8 cellular contexts compared by ENCODE assay signal in the genomic region with DNA sequence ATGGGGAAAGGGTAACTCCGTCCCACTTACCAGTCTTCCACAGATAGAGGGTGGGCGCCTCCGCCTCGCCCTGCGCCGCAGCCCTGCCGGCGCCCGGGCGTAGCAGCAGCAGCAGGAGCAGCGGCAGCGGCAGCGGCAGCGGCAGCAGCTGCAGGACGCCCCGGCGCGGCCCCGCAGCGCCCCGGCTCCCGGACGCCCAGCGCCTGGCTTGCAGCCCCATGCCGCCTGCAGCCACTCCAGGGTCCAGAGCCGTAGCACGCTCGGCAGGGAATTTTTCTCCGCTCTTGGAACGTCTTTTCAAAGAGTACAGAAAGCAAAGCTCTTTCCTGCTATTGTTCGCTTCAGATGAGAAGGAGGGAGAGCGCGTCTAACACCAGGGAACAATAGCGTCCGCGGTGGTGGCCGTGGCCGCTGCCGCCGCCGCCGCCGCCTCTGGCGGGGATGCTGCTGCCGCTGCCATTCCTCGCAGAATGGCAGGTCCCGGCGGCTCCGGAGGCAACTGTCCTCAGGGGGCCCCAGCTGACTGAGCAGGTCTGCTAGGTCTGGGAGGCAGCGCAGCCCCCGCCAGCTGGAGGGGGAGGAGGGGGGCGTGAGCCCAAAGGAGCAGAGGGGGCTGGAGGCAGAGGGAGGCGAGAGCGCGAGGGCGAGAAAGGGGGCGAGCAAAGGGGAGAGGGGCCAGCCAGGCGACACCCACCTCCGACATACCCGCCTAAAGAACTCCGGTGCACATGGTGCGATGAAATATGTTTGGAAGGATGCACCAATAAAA. TPM values are rescaled to one million over a fixed set of nuclear protein-coding genes. Genes with fewer than 3 reads are reported as not detected.
A peak's percentile ranks its signal among the peaks of the same experiment; 100 is the strongest.
DNase-seq lines count a peak whose midpoint lies in the region; ATAC-seq and TF ChIP-seq lines count a peak whose summit lies in the region.

A gene with protein sequence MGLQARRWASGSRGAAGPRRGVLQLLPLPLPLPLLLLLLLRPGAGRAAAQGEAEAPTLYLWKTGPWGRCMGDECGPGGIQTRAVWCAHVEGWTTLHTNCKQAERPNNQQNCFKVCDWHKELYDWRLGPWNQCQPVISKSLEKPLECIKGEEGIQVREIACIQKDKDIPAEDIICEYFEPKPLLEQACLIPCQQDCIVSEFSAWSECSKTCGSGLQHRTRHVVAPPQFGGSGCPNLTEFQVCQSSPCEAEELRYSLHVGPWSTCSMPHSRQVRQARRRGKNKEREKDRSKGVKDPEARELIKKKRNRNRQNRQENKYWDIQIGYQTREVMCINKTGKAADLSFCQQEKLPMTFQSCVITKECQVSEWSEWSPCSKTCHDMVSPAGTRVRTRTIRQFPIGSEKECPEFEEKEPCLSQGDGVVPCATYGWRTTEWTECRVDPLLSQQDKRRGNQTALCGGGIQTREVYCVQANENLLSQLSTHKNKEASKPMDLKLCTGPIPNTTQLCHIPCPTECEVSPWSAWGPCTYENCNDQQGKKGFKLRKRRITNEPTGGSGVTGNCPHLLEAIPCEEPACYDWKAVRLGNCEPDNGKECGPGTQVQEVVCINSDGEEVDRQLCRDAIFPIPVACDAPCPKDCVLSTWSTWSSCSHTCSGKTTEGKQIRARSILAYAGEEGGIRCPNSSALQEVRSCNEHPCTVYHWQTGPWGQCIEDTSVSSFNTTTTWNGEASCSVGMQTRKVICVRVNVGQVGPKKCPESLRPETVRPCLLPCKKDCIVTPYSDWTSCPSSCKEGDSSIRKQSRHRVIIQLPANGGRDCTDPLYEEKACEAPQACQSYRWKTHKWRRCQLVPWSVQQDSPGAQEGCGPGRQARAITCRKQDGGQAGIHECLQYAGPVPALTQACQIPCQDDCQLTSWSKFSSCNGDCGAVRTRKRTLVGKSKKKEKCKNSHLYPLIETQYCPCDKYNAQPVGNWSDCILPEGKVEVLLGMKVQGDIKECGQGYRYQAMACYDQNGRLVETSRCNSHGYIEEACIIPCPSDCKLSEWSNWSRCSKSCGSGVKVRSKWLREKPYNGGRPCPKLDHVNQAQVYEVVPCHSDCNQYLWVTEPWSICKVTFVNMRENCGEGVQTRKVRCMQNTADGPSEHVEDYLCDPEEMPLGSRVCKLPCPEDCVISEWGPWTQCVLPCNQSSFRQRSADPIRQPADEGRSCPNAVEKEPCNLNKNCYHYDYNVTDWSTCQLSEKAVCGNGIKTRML (N-terminal part only) (minus strand): TSS at position 472 of the 769 bp plus-strand sequence. CDS start 252 bp downstream, at position 220.

- peak within 1 kb of the TSS; percentile 48 for H3K4me3 Mint-ChIP-seq in activated CD4-positive, alpha-beta T cell treated with anti-CD3 and anti-CD28 coated beads, Interleukin-2, amount 10 ng/mL, durations not matched to agents 24 days and 14 days
- peak within 1 kb of the TSS; percentile 68 for H3K4me3 Mint-ChIP-seq in MCF 10A (ENCODE audit: unreplicated experiment)

- intact Hi-C loops in activated CD4-positive, alpha-beta T cell treated with anti-CD3 and anti-CD28 coated beads, Interleukin-2, amount 10 ng/mL, durations not matched to agents 24 days and 14 days (cut with micrococcal nuclease), result loop anchor here (5.0 to 10.0 kb wide), 2 partner anchors 493 to 660 kb away; no protein-coding TSS in a partner anchor
- intact Hi-C loops in MCF 10A (cut with micrococcal nuclease) (loop anchor here (10.0 kb wide), 1 partner anchor 457 kb away; no protein-coding TSS in a partner anchor), sigmoid colon (cut with DNase I) (loop anchor here (5.0 to 10.0 kb wide), 3 partner anchors 107 to 405 kb away; partner anchors contain the start of gene TMEM106B)

- H3K4me3 ChIP-seq in iPS-18c (ENCODE audit: insufficient read depth, low read depth, low read length) (peak within 1 kb of the TSS; percentile 62), sigmoid colon (peak within 1 kb of the TSS; percentile 48 to 64 (median 56))

- POLR2A ChIA-PET in MCF 10A (lab: Yijun Ruan, JAX), result interaction anchor here (0.7 to 1.6 kb wide), 3 partner anchors 41 to 379 kb away, joined by 3 to 7 read pairs (median 3); partner anchors contain the start of gene TMEM106B

- peaks cover 42% of the 10 kb centered on the region for H3K27me3 Mint-ChIP-seq in activated CD4-positive, alpha-beta T cell treated with anti-CD3 and anti-CD28 coated beads, Interleukin-2, amount 10 ng/mL, durations not matched to agents 24 days and 14 days
- peaks cover 46% of the 10 kb centered on the region for H3K27me3 Mint-ChIP-seq in MCF 10A (ENCODE audit: insufficient read depth, unreplicated experiment)

- ATAC-seq in HG03159 (IDR thresholded peaks at IDR 0.05; ENCODE audit: unreplicated experiment) (peak; percentile 64), GM21360 (IDR thresholded peaks at IDR 0.05; ENCODE audit: unreplicated experiment) (no peak)

- no peak for TF ChIP-seq EP300 in sigmoid colon (IDR thresholded peaks at IDR 0.05)

- no peaks in the 10 kb centered on the region for H3K36me3 ChIP-seq in sigmoid colon

- peak within 1 kb of the TSS; percentile 48 to 79 (median 70) for H3K27ac ChIP-seq in sigmoid colon

- WGBS in sigmoid colon, 2 donors, result 2 to 4% methylated on average over 62 of the region's 62 CpGs

- no peak for DNase-seq in activated CD4-positive, alpha-beta T cell treated with anti-CD3 and anti-CD28 coated beads, Interleukin-2, amount 10 ng/mL, durations not matched to agents 24 days and 14 days
- DNase-seq in activated CD4-positive, alpha-beta T cell treated with anti-CD3 and anti-CD28 coated beads for 1 hour, result no peak
- peak; percentile 89 for DNase-seq in NCI-H748 (lab: John Stamatoyannopoulos, UW; ENCODE audit: unreplicated experiment)
- peak; percentile 18 for DNase-seq in MCF 10A (ENCODE audit: unreplicated experiment)
- peak; percentile 66 for DNase-seq in sigmoid colon

- H3K36me3 Mint-ChIP-seq in activated CD4-positive, alpha-beta T cell treated with anti-CD3 and anti-CD28 coated beads, Interleukin-2, amount 10 ng/mL, durations not matched to agents 24 days and 14 days (ENCODE audit: low read depth), result no peaks in the 10 kb centered on the region
- no peaks in the 10 kb centered on the region for H3K36me3 Mint-ChIP-seq in MCF 10A (ENCODE audit: insufficient read depth, unreplicated experiment)

- H3K9me3 Mint-ChIP-seq in activated CD4-positive, alpha-beta T cell treated with anti-CD3 and anti-CD28 coated beads, Interleukin-2, amount 10 ng/mL, durations not matched to agents 24 days and 14 days, result no peaks in the 10 kb centered on the region
- H3K9me3 Mint-ChIP-seq in MCF 10A (ENCODE audit: unreplicated experiment), result no peaks in the 10 kb centered on the region

- CTCF ChIA-PET in MCF 10A (lab: Yijun Ruan, JAX), result interaction anchor here (0.6 to 1.3 kb wide), 11 partner anchors 10 to 1243 kb away, joined by 3 to 8 read pairs (median 3); no protein-coding TSS in a partner anchor

- no TSS peak for BruUV-seq in MCF 10A (replicated peaks; lab: Mats Ljungman, UMichigan)

- TF ChIP-seq POLR2A in sigmoid colon (IDR thresholded peaks at IDR 0.05), result no peak

- no peak for TF ChIP-seq CTCF in MCF 10A (IDR thresholded peaks at IDR 0.05; ENCODE audit: unreplicated experiment)
- TF ChIP-seq CTCF in sigmoid colon (IDR thresholded peaks at IDR 0.05), result no peak

- H3K4me1 ChIP-seq in sigmoid colon, result peaks cover 0 to 24% (median 7%) of the 10 kb centered on the region in 4 donors

- no peak within 1 kb of the TSS for H3K27ac Mint-ChIP-seq in activated CD4-positive, alpha-beta T cell treated with anti-CD3 and anti-CD28 coated beads, Interleukin-2, amount 10 ng/mL, durations not matched to agents 24 days and 14 days
- no peak within 1 kb of the TSS for H3K27ac Mint-ChIP-seq in MCF 10A (ENCODE audit: low read depth, unreplicated experiment)

- no peaks in the 10 kb centered on the region for H3K27me3 ChIP-seq in sigmoid colon

- H3K4me1 Mint-ChIP-seq in activated CD4-positive, alpha-beta T cell treated with anti-CD3 and anti-CD28 coated beads, Interleukin-2, amount 10 ng/mL, durations not matched to agents 24 days and 14 days, result peaks cover 12% of the 10 kb centered on the region
- no peaks in the 10 kb centered on the region for H3K4me1 Mint-ChIP-seq in MCF 10A (ENCODE audit: insufficient read depth, unreplicated experiment)

- no peaks in the 10 kb centered on the region for H3K9me3 ChIP-seq in iPS-18c (ENCODE audit: control insufficient read depth, insufficient read depth, low read length)
- no peaks in the 10 kb centered on the region for H3K9me3 ChIP-seq in sigmoid colon

RNA-seq across cellular contexts. Expression of the gene that starts here (rescaled TPM):
- total RNA-seq in activated CD4-positive, alpha-beta T cell treated with anti-CD3 and anti-CD28 coated beads, Interleukin-2, amount 10 ng/mL, durations not matched to agents 24 days and 14 days, result not detected in 2 replicates
- not detected in 2 replicates for total RNA-seq in MCF 10A (2022)
- 1 to 10 TPM; 5.0 to 6.9 (median 6.1) TPM for total RNA-seq in sigmoid colon
- under 1 TPM; under 0.01 to 0.64 (median under 0.01) TPM for polyA plus RNA-seq in sigmoid colon

Comparison
In these comparisons a context has a peak if more than half of its experiments do, and no peak if none do; other contexts are left out.
1. Peak in DNase-seq in MCF 10A; RNA of the gene not detected or under 1 TPM.
2. DNase-seq: peak in NCI-H748 (single experiment) and sigmoid colon (single experiment); none in activated CD4-positive, alpha-beta T cell treated with anti-CD3 and anti-CD28 coated beads, Interleukin-2, amount 10 ng/mL, durations not matched to agents 24 days and 14 days (single experiment) and activated CD4-positive, alpha-beta T cell treated with anti-CD3 and anti-CD28 coated beads for 1 hour (single experiment).